In the genomic region with DNA sequence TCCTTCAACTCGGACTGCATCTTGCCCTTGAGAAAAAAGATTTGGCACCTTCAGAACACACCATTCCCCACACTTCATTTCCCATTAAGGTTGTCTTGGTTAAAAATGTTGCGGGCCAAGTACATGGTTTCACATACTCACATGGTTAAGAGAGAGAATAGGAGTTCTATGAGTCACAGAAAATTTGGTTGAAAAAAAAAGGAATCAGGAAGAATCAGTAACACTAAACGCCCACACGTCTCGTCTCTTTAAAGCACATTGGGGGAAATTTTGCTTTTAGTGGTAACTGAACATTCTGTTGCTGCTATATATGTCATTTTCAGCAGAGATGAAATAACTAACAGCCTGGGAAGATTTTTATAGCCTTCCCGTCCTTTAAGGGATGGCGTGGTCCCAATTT, we compare ENCODE assay signal across 19 cellular contexts.
A peak's percentile ranks its signal among the peaks of the same experiment; 100 is the strongest.
DNase-seq lines count a peak whose midpoint lies in the region; ATAC-seq and TF ChIP-seq lines count a peak whose summit lies in the region.
"Had no signal": no experiment of that assay in that cellular context is flagged by ENCODE, and none has a peak within 500 bp of the region (broad histone marks: within the 10 kb centered on the region; RNA-seq: fewer than 3 reads in every experiment).

No MANE protein-coding gene starts in this region.

- H3K36me3 ChIP-seq in osteoblast (ENCODE audit: insufficient read depth, low read length) (no peaks in the 10 kb centered on the region), psoas muscle (ENCODE audit: insufficient read depth in 1 of 2, low read depth in 1 of 2) (no peaks in the 10 kb centered on the region)
- H3K36me3 ChIP-seq: heart left ventricle had no signal

- H3K27me3 Mint-ChIP-seq in activated naive CD4-positive, alpha-beta T cell treated with anti-CD3 and anti-CD28 coated beads, Interleukin-2, amount 10 ng/mL, durations not matched to agents 7 days and 5 days, result peaks cover 4% of the 10 kb centered on the region

- H3K4me2 ChIP-seq in osteoblast (ENCODE audit: insufficient read depth, low read length), result peak overlapping the region; percentile 86
- H3K4me2 ChIP-seq: A549 had no signal

- intact Hi-C loops in psoas muscle (cut with DNase I), result no loop called here

- H3K4me1 ChIP-seq in osteoblast (ENCODE audit: insufficient read depth, low read length) (peaks cover 17% of the 10 kb centered on the region), psoas muscle (no peaks in the 10 kb centered on the region)
- H3K4me1 ChIP-seq: A549, heart left ventricle, testis had no signal

- peak overlapping the region; percentile 99 for H3K27ac ChIP-seq in osteoblast (ENCODE audit: low read depth, low read length)
- no peak overlapping the region for H3K27ac ChIP-seq in psoas muscle
- H3K27ac ChIP-seq: A549, testis had no signal

- TF ChIP-seq CTCF in epithelial cell of esophagus (IDR thresholded peaks at IDR 0.05; ENCODE audit: insufficient read depth, low read depth, low read length, missing control alignments) (no peak), osteoblast (IDR thresholded peaks at IDR 0.05; ENCODE audit: extremely low read depth, low read depth, low read length) (no peak), psoas muscle (IDR thresholded peaks at IDR 0.05) (no peak)

- H3K36me3 Mint-ChIP-seq in activated naive CD4-positive, alpha-beta T cell treated with anti-CD3 and anti-CD28 coated beads, Interleukin-2, amount 10 ng/mL, durations not matched to agents 7 days and 5 days, result no peaks in the 10 kb centered on the region

- H3K27me3 ChIP-seq in osteoblast (ENCODE audit: insufficient read depth, low read length) (no peaks in the 10 kb centered on the region), psoas muscle (ENCODE audit: insufficient read depth in 3 of 3, low read length in 2 of 3) (peaks cover 0 to 5% (median 2%) of the 10 kb centered on the region in 3 donors)
- H3K27me3 ChIP-seq: testis had no signal

- H3K9me3 Mint-ChIP-seq in activated naive CD4-positive, alpha-beta T cell treated with anti-CD3 and anti-CD28 coated beads, Interleukin-2, amount 10 ng/mL, durations not matched to agents 7 days and 5 days, result peaks cover 4% of the 10 kb centered on the region

- 45 to 52% (median 50%) methylated on average over 7 of the region's 7 CpGs for WGBS in psoas muscle, 3 donors

- no peak overlapping the region for H3K4me3 Mint-ChIP-seq in activated naive CD4-positive, alpha-beta T cell treated with anti-CD3 and anti-CD28 coated beads, Interleukin-2, amount 10 ng/mL, durations not matched to agents 7 days and 5 days
- H3K4me3 Mint-ChIP-seq: activated CD4-positive, alpha-beta memory T cell treated with anti-CD3 and anti-CD28 coated beads for 36 hours; CD4-positive, alpha-beta T cell; effector memory CD8-positive, alpha-beta T cell had no signal

- no peaks in the 10 kb centered on the region for H3K79me2 ChIP-seq in osteoblast (ENCODE audit: insufficient read depth, low read length)

- no peaks in the 10 kb centered on the region for H4K20me1 ChIP-seq in osteoblast (ENCODE audit: insufficient read depth, low read length)

- DNase-seq in AG20443 (ENCODE audit: low spot score) (peak; percentile 33), MV-4-11 (lab: John Stamatoyannopoulos, UW) (peak; percentile 32), epithelial cell of esophagus (ENCODE audit: low read depth) (peak; percentile 24), osteoblast (ENCODE audit: insufficient read length, low spot score, missing footprints) (no peak), psoas muscle (no peak)
- DNase-seq in activated naive CD4-positive, alpha-beta T cell treated with anti-CD3 and anti-CD28 coated beads, Interleukin-2, amount 10 ng/mL, durations not matched to agents 7 days and 5 days, result no peak
- DNase-seq: activated CD4-positive, alpha-beta memory T cell treated with anti-CD3 and anti-CD28 coated beads for 36 hours; activated T-cell treated with anti-CD3 and anti-CD28 coated beads for 4 hours; CD4-positive, alpha-beta T cell; DMS79 treated with DMSO at 0.1 percent for 48 hours; effector memory CD8-positive, alpha-beta T cell; heart left ventricle; Kasumi-1; NCI-H510A; T-helper 2 cell; testis had no signal

- ATAC-seq in HG03521 (IDR thresholded peaks at IDR 0.05; ENCODE audit: unreplicated experiment) (no peak), HG03196 (IDR thresholded peaks at IDR 0.05; ENCODE audit: unreplicated experiment) (no peak), psoas muscle (no peak)
- ATAC-seq: A549; effector memory CD8-positive, alpha-beta T cell had no signal

- no peaks in the 10 kb centered on the region for H3K9me3 ChIP-seq in osteoblast (ENCODE audit: low read depth, low read length)
- no peaks in the 10 kb centered on the region for H3K9me3 ChIP-seq in psoas muscle
- H3K9me3 ChIP-seq: A549, testis had no signal

- H3K4me1 Mint-ChIP-seq in activated naive CD4-positive, alpha-beta T cell treated with anti-CD3 and anti-CD28 coated beads, Interleukin-2, amount 10 ng/mL, durations not matched to agents 7 days and 5 days, result no peaks in the 10 kb centered on the region

- CTCF ChIA-PET in activated naive CD4-positive, alpha-beta T cell treated with anti-CD3 and anti-CD28 coated beads, Interleukin-2, amount 10 ng/mL, durations not matched to agents 7 days and 5 days (lab: Charles Lee), result no interaction called here

- H3K4me3 ChIP-seq in epithelial cell of esophagus (ENCODE audit: low read length) (no peak overlapping the region), osteoblast (ENCODE audit: insufficient read depth, low read length) (peak overlapping the region; percentile 60), psoas muscle (no peak overlapping the region)
- H3K4me3 ChIP-seq: A549, heart left ventricle, testis had no signal

- H3K27ac Mint-ChIP-seq in activated naive CD4-positive, alpha-beta T cell treated with anti-CD3 and anti-CD28 coated beads, Interleukin-2, amount 10 ng/mL, durations not matched to agents 7 days and 5 days, result no peak overlapping the region
- H3K27ac Mint-ChIP-seq: activated CD4-positive, alpha-beta memory T cell treated with anti-CD3 and anti-CD28 coated beads for 36 hours; CD4-positive, alpha-beta T cell; effector memory CD8-positive, alpha-beta T cell had no signal

- H2AFZ ChIP-seq in osteoblast (ENCODE audit: low read length), result no peak overlapping the region

Comparison
In these comparisons a context has a peak if more than half of its experiments do, and no peak if none do; other contexts are left out.
1. DNase-seq: peak in AG20443 (single experiment), MV-4-11 (single experiment) and epithelial cell of esophagus (single experiment); none in osteoblast (single experiment), psoas muscle (0 of 2) and activated naive CD4-positive, alpha-beta T cell treated with anti-CD3 and anti-CD28 coated beads, Interleukin-2, amount 10 ng/mL, durations not matched to agents 7 days and 5 days (single experiment).